In genomic region chr7:140033036-140033435, GRCh38 we compare ENCODE assay signal across 21 cellular contexts. TPM values are rescaled to one million over a fixed set of nuclear protein-coding genes. Genes with fewer than 3 reads are reported as not detected.
DNase-seq lines count a peak whose midpoint lies in the region; ATAC-seq and TF ChIP-seq lines count a peak whose summit lies in the region.
"Had no signal": no experiment of that assay in that cellular context is flagged by ENCODE, and none has a peak within 500 bp of the region (broad histone marks: within the 10 kb centered on the region; RNA-seq: fewer than 3 reads in every experiment).

No MANE protein-coding gene starts in this region.

- TF ChIP-seq CTCF in fibroblast of the aortic adventitia (IDR thresholded peaks at IDR 0.05; ENCODE audit: insufficient read depth, low read length): no peak

- ATAC-seq in HG02642 (IDR thresholded peaks at IDR 0.05; ENCODE audit: poor library complexity, unreplicated experiment) (no peak), HG02588 (IDR thresholded peaks at IDR 0.05; ENCODE audit: unreplicated experiment) (no peak), GM18502 (IDR thresholded peaks at IDR 0.05; ENCODE audit: poor library complexity, unreplicated experiment) (no peak)
- ATAC-seq: A549; activated CD8-positive, alpha-beta T cell treated with anti-CD3 and anti-CD28 coated beads, Interleukin-2, amount 10 ng/mL, durations not matched to agents 7 days and 5 days; gastrocnemius medialis; GM23338; stimulated activated naive B cell treated with anti-CD40 and anti-IgM and Interleukin-4, amounts not matched to agents 10 μg/mL and 1 μg/mL and 100 μg/mL, for 72 hours had no signal

- no peak overlapping the region for H3K4me3 ChIP-seq in fibroblast of the aortic adventitia (ENCODE audit: low read depth, low read length)
- H3K4me3 ChIP-seq: A549, gastrocnemius medialis, GM23338, right atrium auricular region, thyroid gland had no signal

- DNase-seq in A172 (ENCODE audit: low spot score) (peak; percentile 76), HS-5 (ENCODE audit: low read depth) (peak; percentile 28), amniotic epithelial cell (ENCODE audit: low read depth) (peak; percentile 66), fibroblast of the aortic adventitia (ENCODE audit: low read depth) (peak; percentile 54)
- DNase-seq in activated T-cell treated with anti-CD3 and anti-CD28 coated beads, Interleukin-2, amount 50 U/mL, for 1 hour: no peak
- DNase-seq: activated CD4-positive, CD25-positive, alpha-beta regulatory T cell; activated CD8-positive, alpha-beta T cell treated with anti-CD3 and anti-CD28 coated beads, Interleukin-2, amount 10 ng/mL, durations not matched to agents 7 days and 5 days; C1 segment of cervical spinal cord; DMS 273 treated with DMSO at 0.1 percent for 48 hours; gastrocnemius medialis; NCI-H187; NCI-H345; Right ventricle myocardium superior; stimulated activated naive B cell treated with anti-CD40 and anti-IgM and Interleukin-4, amounts not matched to agents 10 μg/mL and 1 μg/mL and 100 μg/mL, for 72 hours; thyroid gland had no signal

RNA-seq across cellular contexts. Expression of gene PARP12, which starts 29.7 kb away (rescaled TPM):
- total RNA-seq in A172 (2014; rRNA removed; shearing (Covaris generic)): 19.6 and 23.1 TPM in 2 replicates
- total RNA-seq in fibroblast of the aortic adventitia (ENCODE audit: low replicate concordance): 14.0 and 16.4 TPM in 2 replicates
